ENCODE assay signal across 22 cellular contexts in the genomic region with DNA sequence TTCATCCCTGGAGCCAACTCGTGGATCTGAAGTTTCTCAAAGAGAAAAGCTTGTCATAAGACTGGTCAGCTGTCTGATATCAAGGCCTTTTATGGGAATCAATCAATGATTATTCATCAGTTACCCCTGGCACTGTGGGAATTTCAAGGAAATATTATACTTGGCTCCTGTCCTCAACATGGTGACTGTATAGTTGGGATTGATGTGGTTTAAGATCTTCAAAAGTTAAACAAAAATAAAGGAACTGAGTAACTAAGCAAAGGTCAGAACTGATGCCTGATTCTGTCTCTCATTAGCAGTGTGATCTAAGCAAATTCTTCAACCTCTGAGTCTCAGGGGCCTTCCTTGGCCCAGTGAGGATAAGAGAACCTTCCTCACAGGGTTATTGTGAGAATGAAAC. TPM values are rescaled to one million over a fixed set of nuclear protein-coding genes. Genes with fewer than 3 reads are reported as not detected.
DNase-seq lines count a peak whose midpoint lies in the region; ATAC-seq, FAIRE-seq and TF ChIP-seq lines count a peak whose summit lies in the region.
"Had no signal": no experiment of that assay in that cellular context is flagged by ENCODE, and none has a peak within 500 bp of the region (broad histone marks: within the 10 kb centered on the region; RNA-seq: fewer than 3 reads in every experiment).

No MANE protein-coding gene starts in this region.

- no peak overlapping the region for H3K4me2 ChIP-seq in IMR-90 (ENCODE audit: low read depth, low read length)
- H3K4me2 ChIP-seq in H1 (ENCODE audit: insufficient read depth in 1 of 2, low read depth in 2 of 2, low read length in 2 of 2) = no peak overlapping the region
- no peak overlapping the region for H3K4me2 ChIP-seq in osteoblast (ENCODE audit: insufficient read depth, low read length)

- H2AK9ac ChIP-seq in IMR-90 (replicated peaks; ENCODE audit: low read depth, low read length, poor library complexity) = no peak overlapping the region

- H3K14ac ChIP-seq in IMR-90 (replicated peaks; ENCODE audit: low read depth, low read length) (no peak overlapping the region), H1 (ENCODE audit: insufficient read length) (no peak overlapping the region)

- TF ChIP-seq CTCF in AG09319 (IDR thresholded peaks at IDR 0.05; ENCODE audit: low read depth, low read length) = no peak
- TF ChIP-seq CTCF in IMR-90 (conservative IDR thresholded peaks at IDR 0.05; ENCODE audit: low read depth, low read length) = no peak
- TF ChIP-seq CTCF in H1 (IDR thresholded peaks at IDR 0.05; ENCODE audit: control extremely low read depth in 1 of 3, insufficient read depth in 1 of 3, low read depth in 1 of 3, low read length in 3 of 3) = no peak
- no peak for TF ChIP-seq CTCF in osteoblast (IDR thresholded peaks at IDR 0.05; ENCODE audit: extremely low read depth, low read depth, low read length)

- CTCF ChIA-PET in IMR-90 (lab: Yijun Ruan, JAX) (no interaction called here), H1 (lab: Charles Lee; ENCODE audit: partially characterized antibody) (interaction anchor here (2.4 kb wide), 1 partner anchor 11 kb away, joined by 5 read pairs; no protein-coding TSS in a partner anchor)

- H3K9me3 ChIP-seq in IMR-90 (ENCODE audit: control insufficient read depth, insufficient read depth, low read length) (no peaks in the 10 kb centered on the region), H1 (ENCODE audit: insufficient read depth in 2 of 2, low read depth in 1 of 2, low read length in 1 of 2) (peaks cover 0 to 2% of the 10 kb centered on the region in 2 experiments; a peak in 1 of 4 replicates), osteoblast (ENCODE audit: low read depth, low read length) (no peaks in the 10 kb centered on the region)
- no peaks in the 10 kb centered on the region for H3K9me3 ChIP-seq in effector memory CD4-positive, alpha-beta T cell (ENCODE audit: control insufficient read depth, low read length)
- H3K9me3 ChIP-seq: tibial nerve had no signal

- peaks cover 5% of the 10 kb centered on the region for H3K27me3 Mint-ChIP-seq in activated T-helper 2 cell treated with anti-CD3 and anti-CD28 coated beads, Interferon-gamma antibody, Interleukin-2, Interleukin-4, amounts not matched to agents 10 μg/mL and 5 μg/mL and 100 μg/mL, durations not matched to agents 14 hours and 24 hours and 36 hours (ENCODE audit: low read depth)
- H3K27me3 Mint-ChIP-seq: activated naive CD8-positive, alpha-beta T cell treated with anti-CD3 and anti-CD28 coated beads for 36 hours had no signal

- TF ChIP-seq EP300 in H1 (IDR thresholded peaks at IDR 0.05; ENCODE audit: borderline replicate concordance in 1 of 2, low read depth in 2 of 2, low read length in 2 of 2) = no peak

- no peak for TF ChIP-seq RAD21 in IMR-90 (IDR thresholded peaks at IDR 0.05; ENCODE audit: low read length)
- TF ChIP-seq RAD21 in H1 (IDR thresholded peaks at IDR 0.05 in 1 of 2, conservative IDR thresholded peaks at IDR 0.05 in 1 of 2; ENCODE audit: low read depth in 2 of 2, low read length in 2 of 2) = no peak

- H4K20me1 ChIP-seq in IMR-90 (ENCODE audit: insufficient read depth, low read length) (no peaks in the 10 kb centered on the region), H1 (replicated peaks in 1 of 2; ENCODE audit: control insufficient read depth in 1 of 2, insufficient read depth in 2 of 2, low read length in 2 of 2) (no peaks in the 10 kb centered on the region), osteoblast (ENCODE audit: insufficient read depth, low read length) (no peaks in the 10 kb centered on the region)

- H3K27me3 ChIP-seq in IMR-90 (ENCODE audit: control insufficient read depth, insufficient read depth, low read length) = peaks cover 9% of the 10 kb centered on the region
- H3K27me3 ChIP-seq in H1 (replicated peaks in 1 of 4; ENCODE audit: control insufficient read depth in 3 of 4, extremely low read depth in 1 of 4, insufficient read depth in 3 of 4, low read length in 3 of 4) = no peaks in the 10 kb centered on the region
- peaks cover 7% of the 10 kb centered on the region for H3K27me3 ChIP-seq in osteoblast (ENCODE audit: insufficient read depth, low read length)
- H3K27me3 ChIP-seq in effector memory CD4-positive, alpha-beta T cell (replicated peaks; ENCODE audit: control insufficient read depth, insufficient read depth, low read length, poor library complexity, severe bottlenecking) = no peaks in the 10 kb centered on the region
- H3K27me3 ChIP-seq: tibial nerve had no signal

- no peaks in the 10 kb centered on the region for H3K36me3 Mint-ChIP-seq in activated T-helper 2 cell treated with anti-CD3 and anti-CD28 coated beads, Interferon-gamma antibody, Interleukin-2, Interleukin-4, amounts not matched to agents 10 μg/mL and 5 μg/mL and 100 μg/mL, durations not matched to agents 14 hours and 24 hours and 36 hours (ENCODE audit: low read depth)
- H3K36me3 Mint-ChIP-seq: activated naive CD8-positive, alpha-beta T cell treated with anti-CD3 and anti-CD28 coated beads for 36 hours had no signal

- H3K79me2 ChIP-seq in H1 (ENCODE audit: control insufficient read depth in 1 of 2, insufficient read depth in 2 of 2, low read length in 2 of 2) (no peaks in the 10 kb centered on the region), osteoblast (ENCODE audit: insufficient read depth, low read length) (no peaks in the 10 kb centered on the region)

- H3K4me3 ChIP-seq in IMR-90 (ENCODE audit: insufficient read depth, low read depth, low read length) (no peak overlapping the region), H1 (ENCODE audit: extremely low read depth in 1 of 4, insufficient read depth in 2 of 4, low read depth in 3 of 4, low read length in 4 of 4) (no peak overlapping the region), osteoblast (ENCODE audit: insufficient read depth, low read length) (no peak overlapping the region)
- H3K4me3 ChIP-seq in effector memory CD4-positive, alpha-beta T cell (ENCODE audit: insufficient read depth, low read depth, low read length, poor library complexity, severe bottlenecking) = no peak overlapping the region
- H3K4me3 ChIP-seq: tibial nerve had no signal

- no peaks in the 10 kb centered on the region for H3K4me1 Mint-ChIP-seq in activated T-helper 2 cell treated with anti-CD3 and anti-CD28 coated beads, Interferon-gamma antibody, Interleukin-2, Interleukin-4, amounts not matched to agents 10 μg/mL and 5 μg/mL and 100 μg/mL, durations not matched to agents 14 hours and 24 hours and 36 hours (ENCODE audit: low read depth)
- H3K4me1 Mint-ChIP-seq: activated naive CD8-positive, alpha-beta T cell treated with anti-CD3 and anti-CD28 coated beads for 36 hours; T-helper 17 cell had no signal

- no peaks in the 10 kb centered on the region for H3K9me3 Mint-ChIP-seq in activated T-helper 2 cell treated with anti-CD3 and anti-CD28 coated beads, Interferon-gamma antibody, Interleukin-2, Interleukin-4, amounts not matched to agents 10 μg/mL and 5 μg/mL and 100 μg/mL, durations not matched to agents 14 hours and 24 hours and 36 hours
- H3K9me3 Mint-ChIP-seq: activated naive CD8-positive, alpha-beta T cell treated with anti-CD3 and anti-CD28 coated beads for 36 hours had no signal

- intact Hi-C loops in IMR-90 (cut with micrococcal nuclease) = no loop called here
- intact Hi-C loops in activated T-helper 2 cell treated with anti-CD3 and anti-CD28 coated beads, Interferon-gamma antibody, Interleukin-2, Interleukin-4, amounts not matched to agents 10 μg/mL and 5 μg/mL and 100 μg/mL, durations not matched to agents 14 hours and 24 hours and 36 hours (cut with micrococcal nuclease) = no loop called here
- intact Hi-C loops in Right ventricle myocardium superior (cut with DNase I) = no loop called here

- H3K27ac ChIP-seq in IMR-90 (ENCODE audit: insufficient read depth, low read length) (no peak overlapping the region), H1 (ENCODE audit: low read depth, low read length) (no peak overlapping the region), osteoblast (ENCODE audit: low read depth, low read length) (peak overlapping the region; percentile 84)
- H3K27ac ChIP-seq in effector memory CD4-positive, alpha-beta T cell (ENCODE audit: insufficient read depth, low read length, poor library complexity, severe bottlenecking) = no peak overlapping the region
- H3K27ac ChIP-seq: tibial nerve had no signal

- no peak for ATAC-seq in IMR-90 (ENCODE audit: low read depth)
- ATAC-seq in Right ventricle myocardium superior (ENCODE audit: poor library complexity) = no peak
- ATAC-seq: left lobe of liver, T-helper 17 cell had no signal

- H3K4ac ChIP-seq in IMR-90 (ENCODE audit: low read depth, low read length) (no peak overlapping the region), H1 (replicated peaks; ENCODE audit: insufficient read length, low read depth, low read length) (no peak overlapping the region)

- BruUV-seq in IMR-90 (replicated peaks; lab: Mats Ljungman, UMichigan) = no TSS peak

- H2BK20ac ChIP-seq in IMR-90 (ENCODE audit: low read depth, low read length) (no peak overlapping the region), H1 (ENCODE audit: low read length) (no peak overlapping the region)

- POLR2A ChIA-PET in IMR-90 (lab: Charles Lee; ENCODE audit: unreplicated experiment) = no interaction called here
- POLR2A ChIA-PET in H1 (lab: Charles Lee; ENCODE audit: partially characterized antibody) = interaction anchor here (1.2 kb wide), 1 partner anchor 73 kb away, joined by 3 read pairs; no protein-coding TSS in a partner anchor

- H2BK12ac ChIP-seq in H1 (ENCODE audit: low read depth, low read length) = peak overlapping the region; percentile 42; the same call in 1 of the 2 replicates

- no peak overlapping the region for H3K18ac ChIP-seq in IMR-90 (ENCODE audit: low read depth, low read length)
- H3K18ac ChIP-seq in H1 (ENCODE audit: extremely low read depth, low read length) = no peak overlapping the region

- H3K79me1 ChIP-seq in IMR-90 (ENCODE audit: low read depth in 1 of 2, low read length in 2 of 2) (no peaks in the 10 kb centered on the region), H1 (ENCODE audit: low read depth, low read length) (no peaks in the 10 kb centered on the region)

- FAIRE-seq in H1 (lab: Jason Lieb, UNC) = no peak

- H3K9me1 ChIP-seq in IMR-90 (ENCODE audit: insufficient read depth, low read length) = no peaks in the 10 kb centered on the region

- H2AK5ac ChIP-seq in IMR-90 (ENCODE audit: low read depth, low read length) (no peak overlapping the region), H1 (ENCODE audit: low read depth, low read length) (no peak overlapping the region)

- H2AFZ ChIP-seq in IMR-90 (replicated peaks; ENCODE audit: low read length, poor library complexity) = no peak overlapping the region
- H2AFZ ChIP-seq in H1 (ENCODE audit: low read length) = no peak overlapping the region
- no peak overlapping the region for H2AFZ ChIP-seq in osteoblast (ENCODE audit: low read length)

- DNase-seq in AG09319 (ENCODE audit: extremely low read depth, low read depth) (peak; percentile 7), IMR-90 (peak; percentile 17), H1 (ENCODE audit: low read depth in 1 of 2, low spot score in 2 of 2) (no peak), osteoblast (ENCODE audit: insufficient read length, low spot score, missing footprints) (peak; percentile 88), Right ventricle myocardium superior (no peak)
- no peak for DNase-seq in stimulated activated CD4-positive, alpha-beta T cell treated with anti-CD3 and anti-CD28 coated beads, Interleukin-4, amount 100 ng/mL, for 24 hours
- no peak for DNase-seq in activated T-helper 2 cell treated with anti-CD3 and anti-CD28 coated beads, Interferon-gamma antibody, Interleukin-2, Interleukin-4, amounts not matched to agents 10 μg/mL and 5 μg/mL and 100 μg/mL, durations not matched to agents 14 hours and 24 hours and 36 hours (ENCODE audit: low spot score)
- no peak for DNase-seq in effector memory CD4-positive, alpha-beta T cell
- DNase-seq: activated CD8-positive, alpha-beta memory T cell treated with anti-CD3 and anti-CD28 coated beads for 24 hours; activated naive CD8-positive, alpha-beta T cell treated with anti-CD3 and anti-CD28 coated beads for 36 hours; AML-193; COR-L47; H9; KBM-7; NCI-H1092 treated with DMSO at 0.1 percent for 48 hours; NCI-H526; SHP77; stimulated activated naive CD4-positive, alpha-beta T cell; T-helper 17 cell had no signal

- TF ChIP-seq POLR2A in IMR-90 (IDR thresholded peaks at IDR 0.05; ENCODE audit: low read depth, low read length) (no peak), H1 (IDR thresholded peaks at IDR 0.05; ENCODE audit: control extremely low read depth in 1 of 2, low read depth in 2 of 2, low read length in 2 of 2) (no peak)

- in situ Hi-C loops in IMR-90 (cut with MboI; ENCODE audit: low sequenced_read_pairs) = no loop called here

- H2BK120ac ChIP-seq in IMR-90 (ENCODE audit: low read depth, low read length) = no peak overlapping the region
- H2BK120ac ChIP-seq in H1 (replicated peaks; ENCODE audit: low read depth, low read length) = no peak overlapping the region

- H3K4me1 ChIP-seq in IMR-90 (ENCODE audit: control insufficient read depth, insufficient read depth, low read length) = peaks cover 2% of the 10 kb centered on the region; the same call in 1 of the 2 replicates
- H3K4me1 ChIP-seq in H1 (replicated peaks in 1 of 4; ENCODE audit: control insufficient read depth in 3 of 4, insufficient read depth in 4 of 4, low read length in 3 of 4) = peaks cover 0 to 8% (median 4%) of the 10 kb centered on the region in 4 experiments; a peak in 2 of 7 replicates
- peaks cover 42% of the 10 kb centered on the region for H3K4me1 ChIP-seq in osteoblast (ENCODE audit: insufficient read depth, low read length)
- H3K4me1 ChIP-seq in effector memory CD4-positive, alpha-beta T cell (ENCODE audit: control insufficient read depth, insufficient read depth, low read length, poor library complexity, severe bottlenecking) = no peaks in the 10 kb centered on the region

- no peaks in the 10 kb centered on the region; the same call in 1 of the 2 replicates for H3K23me2 ChIP-seq in H1 (ENCODE audit: low read depth, low read length)

- H3K4me3 Mint-ChIP-seq in activated T-helper 2 cell treated with anti-CD3 and anti-CD28 coated beads, Interferon-gamma antibody, Interleukin-2, Interleukin-4, amounts not matched to agents 10 μg/mL and 5 μg/mL and 100 μg/mL, durations not matched to agents 14 hours and 24 hours and 36 hours (ENCODE audit: low read depth) = no peak overlapping the region
- H3K4me3 Mint-ChIP-seq: activated naive CD8-positive, alpha-beta T cell treated with anti-CD3 and anti-CD28 coated beads for 36 hours; H9; T-helper 17 cell had no signal

- dilution Hi-C loops in IMR-90 (cut with HindIII; ENCODE audit: low sequenced_read_pairs, unreplicated experiment) = no loop called here

- H3K23ac ChIP-seq in IMR-90 (ENCODE audit: low read depth, low read length) (no peak overlapping the region), H1 (ENCODE audit: insufficient read length) (no peak overlapping the region)

- H3K9ac ChIP-seq in IMR-90 (ENCODE audit: low read depth, low read length) (no peak overlapping the region), H1 (replicated peaks in 1 of 4; ENCODE audit: extremely low read depth in 1 of 4, low read depth in 3 of 4, low read length in 3 of 4) (no peak overlapping the region)

- no peak overlapping the region for H2BK15ac ChIP-seq in IMR-90 (ENCODE audit: low read depth, low read length)
- no peak overlapping the region for H2BK15ac ChIP-seq in H1 (ENCODE audit: low read length)

- no peak overlapping the region for H3K56ac ChIP-seq in IMR-90 (ENCODE audit: extremely low read depth, insufficient read depth, low read length)
- no peak overlapping the region for H3K56ac ChIP-seq in H1 (replicated peaks; ENCODE audit: insufficient read length, low read depth, low read length)

- H2BK5ac ChIP-seq in IMR-90 (ENCODE audit: low read depth, low read length, poor library complexity, severe bottlenecking) (no peak overlapping the region), H1 (ENCODE audit: low read depth, low read length) (no peak overlapping the region)

- H4K91ac ChIP-seq in IMR-90 (ENCODE audit: insufficient read depth, low read depth, low read length) (no peak overlapping the region), H1 (replicated peaks; ENCODE audit: insufficient read length, low read length) (no peak overlapping the region)

- no peak overlapping the region for H4K8ac ChIP-seq in IMR-90 (ENCODE audit: low read depth in 2 of 2, low read length in 2 of 2)
- no peak overlapping the region for H4K8ac ChIP-seq in H1 (ENCODE audit: extremely low read depth, insufficient read depth, low read length)

- no CpG with 5 or more reads among the region's 1 CpG for WGBS in IMR-90 (ENCODE audit: extremely low coverage in 2 of 2, insufficient read length in 1 of 2), 2 experiments
- 88% methylated on average over 1 of the region's 1 CpG; no CpG with 5 or more reads in 1 of the 2 experiments for WGBS in H1 (ENCODE audit: extremely low coverage in 1 of 2, insufficient coverage in 1 of 2, insufficient read length in 1 of 2, insufficient replicate concordance in 2 of 2, low coverage in 1 of 2, low lambda C conversion rate in 2 of 2, missing lambda C conversion rate in 1 of 2), 2 experiments

- no peak overlapping the region for H4K5ac ChIP-seq in IMR-90 (ENCODE audit: low read depth, low read length)
- no peak overlapping the region for H4K5ac ChIP-seq in H1 (ENCODE audit: insufficient read length, low read depth, low read length)

- no peak overlapping the region for H3K27ac Mint-ChIP-seq in activated T-helper 2 cell treated with anti-CD3 and anti-CD28 coated beads, Interferon-gamma antibody, Interleukin-2, Interleukin-4, amounts not matched to agents 10 μg/mL and 5 μg/mL and 100 μg/mL, durations not matched to agents 14 hours and 24 hours and 36 hours
- H3K27ac Mint-ChIP-seq: activated naive CD8-positive, alpha-beta T cell treated with anti-CD3 and anti-CD28 coated beads for 36 hours; H9; T-helper 17 cell had no signal

- H3K36me3 ChIP-seq in IMR-90 (ENCODE audit: control insufficient read depth, insufficient read depth, low read length) = no peaks in the 10 kb centered on the region
- no peaks in the 10 kb centered on the region for H3K36me3 ChIP-seq in H1 (ENCODE audit: control insufficient read depth in 2 of 4, insufficient read depth in 4 of 4, low read length in 3 of 4)
- H3K36me3 ChIP-seq in osteoblast (ENCODE audit: insufficient read depth, low read length) = no peaks in the 10 kb centered on the region
- no peaks in the 10 kb centered on the region for H3K36me3 ChIP-seq in effector memory CD4-positive, alpha-beta T cell (ENCODE audit: control insufficient read depth, insufficient read depth, low read length)
- H3K36me3 ChIP-seq: tibial nerve had no signal

RNA-seq across cellular contexts. Expression of a gene that starts 22.2 kb away (rescaled TPM):
- total RNA-seq in IMR-90 (2012; rRNA removed) (not detected in 2 replicates), osteoblast (not detected in 2 replicates), Right ventricle myocardium superior (not detected)
- polyA plus RNA-seq in IMR-90 (2012; rRNA removed) (not detected in 2 replicates), H1 (2011; rRNA removed) (1.0 and 1.1 TPM in 2 replicates)
- polyA plus RNA-seq in IMR-90 (2012; cell fraction: cytosol; rRNA removed) = not detected in 2 replicates
- polyA plus RNA-seq in IMR-90 (2012; cell fraction: nucleus; rRNA removed; ENCODE audit: low replicate concordance) = not detected in 2 replicates
- total RNA-seq in H1 (2021; fragmentation: NEBNext Ultra II Directional; extraction: Animal tissue kit (Norgen Biotek cat#: 25700)) = 0.15 and 0.34 TPM in 2 replicates
- polyA plus RNA-seq in H1 (2011; cell fraction: cytosol; rRNA removed) = 0.76 TPM
- 3.0 TPM for polyA plus RNA-seq in H1 (2011; cell fraction: nucleus; rRNA removed)
- polyA plus RNA-seq in H1 (2012, experiment 1 of 2) = 0.39 to 0.69 TPM (median 0.64 TPM) in 3 of 4 replicates, not detected in the other
- 0.16 TPM for polyA plus RNA-seq in H1 (2012, experiment 2 of 2)
- 0.28 TPM for polyA plus RNA-seq in H1 (2013, experiment 1 of 2)
- polyA plus RNA-seq in H1 (2013, experiment 2 of 2) = 0.18 TPM
- 1.6 and 2.3 TPM in 2 replicates for polyA minus RNA-seq in H1 (2011; rRNA and poly(A)+ RNA removed)
- polyA minus RNA-seq in H1 (2011; cell fraction: cytosol; rRNA and poly(A)+ RNA removed) = not detected
- 2.0 TPM for polyA minus RNA-seq in H1 (2011; cell fraction: nucleus; rRNA and poly(A)+ RNA removed)
- not detected in 2 replicates for total RNA-seq in activated T-helper 2 cell treated with anti-CD3 and anti-CD28 coated beads, Interferon-gamma antibody, Interleukin-2, Interleukin-4, amounts not matched to agents 10 μg/mL and 5 μg/mL and 100 μg/mL, durations not matched to agents 14 hours and 24 hours and 36 hours
- total RNA-seq: activated naive CD8-positive, alpha-beta T cell treated with anti-CD3 and anti-CD28 coated beads for 36 hours; cardiac septum; H9; left lobe of liver; T-helper 17 cell had no signal

Comparison
In these comparisons a context has a peak if more than half of its experiments do, and no peak if none do; other contexts are left out.
1. DNase-seq: peak in AG09319 (single experiment), IMR-90 (single experiment) and osteoblast (single experiment); none in H1 (0 of 2), stimulated activated CD4-positive, alpha-beta T cell treated with anti-CD3 and anti-CD28 coated beads, Interleukin-4, amount 100 ng/mL, for 24 hours (single experiment), activated T-helper 2 cell treated with anti-CD3 and anti-CD28 coated beads, Interferon-gamma antibody, Interleukin-2, Interleukin-4, amounts not matched to agents 10 μg/mL and 5 μg/mL and 100 μg/mL, durations not matched to agents 14 hours and 24 hours and 36 hours (single experiment), effector memory CD4-positive, alpha-beta T cell (0 of 3) and Right ventricle myocardium superior (single experiment).